In the genomic region with DNA sequence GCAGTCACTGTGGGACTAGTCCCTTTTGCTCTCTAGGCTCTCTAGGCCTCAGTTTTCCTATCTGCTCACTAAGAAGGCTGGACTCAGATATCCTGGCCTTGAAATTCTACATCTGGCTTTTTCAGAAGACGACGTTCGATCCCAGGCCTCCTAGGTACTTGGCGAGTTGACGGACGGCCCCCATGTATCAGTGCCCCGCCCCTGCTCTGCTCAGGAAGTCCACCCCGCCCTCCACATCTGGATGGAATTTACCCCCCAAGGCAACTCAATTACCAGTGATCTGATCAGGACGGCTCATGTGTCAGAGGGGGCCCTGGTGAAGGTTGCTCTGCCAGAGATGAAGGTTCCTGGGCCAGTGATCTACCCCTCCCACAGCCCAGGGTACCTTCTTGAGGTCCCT, we compare ENCODE assay signal across 19 cellular contexts. TPM values are rescaled to one million over a fixed set of nuclear protein-coding genes. Genes with fewer than 3 reads are reported as not detected.
DNase-seq lines count a peak whose midpoint lies in the region; ATAC-seq and TF ChIP-seq lines count a peak whose summit lies in the region.
"Had no signal": no experiment of that assay in that cellular context is flagged by ENCODE, and none has a peak within 500 bp of the region (broad histone marks: within the 10 kb centered on the region; RNA-seq: fewer than 3 reads in every experiment).

No MANE protein-coding gene starts in this region.

- peak overlapping the region; percentile 86 for H3K27ac ChIP-seq in BLaER1
- H3K27ac ChIP-seq in right cardiac atrium (ENCODE audit: low read length) = peak overlapping the region; percentile 76
- H3K27ac ChIP-seq in psoas muscle = peak overlapping the region; percentile 41
- H3K27ac ChIP-seq: PC-9 had no signal

- DNase-seq in adipocyte (ENCODE audit: low read depth) = peak; percentile 47
- DNase-seq in right cardiac atrium = peak in 1 of 3 donors; percentile 60
- no peak for DNase-seq in psoas muscle
- DNase-seq in activated gamma-delta T cell (lab: John Stamatoyannopoulos, UW) = no peak
- no peak for DNase-seq in NOMO-1 (lab: John Stamatoyannopoulos, UW; ENCODE audit: unreplicated experiment in 2 of 2)
- no peak for DNase-seq in activated naive CD4-positive, alpha-beta T cell treated with anti-CD3 and anti-CD28 coated beads, Interleukin-2, amount 50 U/mL, for 72 hours (ENCODE audit: low spot score in 2 of 2)
- DNase-seq: ACHN; activated CD4-positive, alpha-beta T cell treated with anti-CD3 and anti-CD28 coated beads, Interleukin-2, amount 50 U/mL, for 4 hours; activated naive CD4-positive, alpha-beta T cell treated with anti-CD3 and anti-CD28 coated beads, Interleukin-2, amount 10 ng/mL, durations not matched to agents 7 days and 5 days; effector CD4-positive, alpha-beta T cell; EL; H9; left colon; NCI-H1092 treated with DMSO at 0.1 percent for 48 hours; NCI-H69; PC-9 had no signal

- H3K36me3 ChIP-seq in BLaER1 = no peaks in the 10 kb centered on the region
- no peaks in the 10 kb centered on the region for H3K36me3 ChIP-seq in adipocyte (ENCODE audit: control insufficient read depth, insufficient read depth, low read length, severe bottlenecking)
- H3K36me3 ChIP-seq in psoas muscle (ENCODE audit: insufficient read depth in 1 of 2, low read depth in 1 of 2) = no peaks in the 10 kb centered on the region
- H3K36me3 ChIP-seq: brain microvascular endothelial cell had no signal

- H3K4me2 ChIP-seq in BLaER1 = peak overlapping the region; percentile 93
- H3K4me2 ChIP-seq: PC-9 had no signal

- 73% methylated on average over 9 of the region's 9 CpGs for WGBS in right cardiac atrium
- WGBS in psoas muscle, 3 donors = 68 to 89% (median 81%) methylated on average over 9 of the region's 9 CpGs

- H3K27ac Mint-ChIP-seq in activated naive CD4-positive, alpha-beta T cell treated with anti-CD3 and anti-CD28 coated beads, Interleukin-2, amount 50 U/mL, for 72 hours = no peak overlapping the region
- H3K27ac Mint-ChIP-seq: activated naive CD4-positive, alpha-beta T cell treated with anti-CD3 and anti-CD28 coated beads, Interleukin-2, amount 10 ng/mL, durations not matched to agents 7 days and 5 days; H9 had no signal

- no peak for TF ChIP-seq CTCF in psoas muscle (IDR thresholded peaks at IDR 0.05)

- ATAC-seq in right cardiac atrium = no peak
- no peak for ATAC-seq in psoas muscle
- ATAC-seq in GM21529 (IDR thresholded peaks at IDR 0.05; ENCODE audit: unreplicated experiment) = no peak
- ATAC-seq in activated naive CD4-positive, alpha-beta T cell treated with anti-CD3 and anti-CD28 coated beads, Interleukin-2, amount 50 U/mL, for 72 hours = no peak
- ATAC-seq: left colon had no signal

- intact Hi-C loops in right cardiac atrium (cut with DNase I) (loop anchor here in 2 of 4 donors (10.0 kb wide), 1 partner anchor 58 kb away; no protein-coding TSS in a partner anchor), psoas muscle (cut with DNase I) (no loop called here)

- H3K9ac ChIP-seq in BLaER1 = peak overlapping the region; percentile 63; the same call in 1 of the 2 replicates
- H3K9ac ChIP-seq in adipocyte (ENCODE audit: low read length) = no peak overlapping the region

- peak overlapping the region; percentile 42; the same call in 1 of the 2 replicates for H3K4me3 ChIP-seq in BLaER1
- H3K4me3 ChIP-seq in adipocyte (ENCODE audit: low read length) = no peak overlapping the region
- H3K4me3 ChIP-seq in right cardiac atrium (ENCODE audit: low read length) = no peak overlapping the region
- H3K4me3 ChIP-seq in psoas muscle = no peak overlapping the region
- H3K4me3 ChIP-seq: PC-9 had no signal

- no peaks in the 10 kb centered on the region for H3K9me3 ChIP-seq in BLaER1
- no peaks in the 10 kb centered on the region for H3K9me3 ChIP-seq in adipocyte (ENCODE audit: control insufficient read depth, low read length)
- no peaks in the 10 kb centered on the region for H3K9me3 ChIP-seq in right cardiac atrium (ENCODE audit: control insufficient read depth, low read length)
- no peaks in the 10 kb centered on the region for H3K9me3 ChIP-seq in psoas muscle

- H3K9me3 Mint-ChIP-seq in activated naive CD4-positive, alpha-beta T cell treated with anti-CD3 and anti-CD28 coated beads, Interleukin-2, amount 50 U/mL, for 72 hours = no peaks in the 10 kb centered on the region
- H3K9me3 Mint-ChIP-seq: activated naive CD4-positive, alpha-beta T cell treated with anti-CD3 and anti-CD28 coated beads, Interleukin-2, amount 10 ng/mL, durations not matched to agents 7 days and 5 days; H9 had no signal

- H3K4me1 ChIP-seq in BLaER1 (peaks cover 99% of the 10 kb centered on the region), adipocyte (ENCODE audit: control insufficient read depth, insufficient read depth, low read length) (no peaks in the 10 kb centered on the region), right cardiac atrium (ENCODE audit: control insufficient read depth, insufficient read depth, low read length) (peaks cover 35% of the 10 kb centered on the region), psoas muscle (peaks cover 39% of the 10 kb centered on the region)

- H3K36me3 Mint-ChIP-seq in activated naive CD4-positive, alpha-beta T cell treated with anti-CD3 and anti-CD28 coated beads, Interleukin-2, amount 50 U/mL, for 72 hours = no peaks in the 10 kb centered on the region
- H3K36me3 Mint-ChIP-seq: activated naive CD4-positive, alpha-beta T cell treated with anti-CD3 and anti-CD28 coated beads, Interleukin-2, amount 10 ng/mL, durations not matched to agents 7 days and 5 days had no signal

- H4K20me1 ChIP-seq in BLaER1 = no peaks in the 10 kb centered on the region

- H3K27me3 ChIP-seq in BLaER1 (no peaks in the 10 kb centered on the region), adipocyte (replicated peaks; ENCODE audit: control insufficient read depth, insufficient read depth, low read length) (peaks cover 32% of the 10 kb centered on the region), right cardiac atrium (ENCODE audit: control insufficient read depth, insufficient read depth) (no peaks in the 10 kb centered on the region), psoas muscle (ENCODE audit: insufficient read depth in 3 of 3, low read length in 2 of 3) (no peaks in the 10 kb centered on the region)
- H3K27me3 ChIP-seq: brain microvascular endothelial cell had no signal

RNA-seq across cellular contexts. Expression of gene SYNPO, which starts 44.1 kb away (rescaled TPM):
- total RNA-seq in right cardiac atrium (100 to 1,000 TPM; 552 to 675 (median 584) TPM), psoas muscle (100 to 1,000 TPM; 447 to 745 (median 673) TPM)
- polyA plus RNA-seq in right cardiac atrium (625 TPM), psoas muscle (100 to 1,000 TPM; 136 to 855 (median 503) TPM)
- total RNA-seq in activated naive CD4-positive, alpha-beta T cell treated with anti-CD3 and anti-CD28 coated beads, Interleukin-2, amount 50 U/mL, for 72 hours = under 1 TPM; 0.18 to 0.53 TPM

Comparison
In these comparisons a context has a peak if more than half of its experiments do, and no peak if none do; other contexts are left out.
1. RNA of gene SYNPO, which starts 44.1 kb away (total RNA-seq): 447 to 745 TPM in psoas muscle and 552 to 675 TPM in right cardiac atrium; 0.18 to 0.53 TPM in activated naive CD4-positive, alpha-beta T cell treated with anti-CD3 and anti-CD28 coated beads, Interleukin-2, amount 50 U/mL, for 72 hours; every median in the first group is over 100 times any median in the second.
2. Peak in every context shown above with its lines, with median percentiles within 50 percentile points of each other: H3K27ac ChIP-seq.